ENCODE assay signal across 8 cellular contexts in the genomic region with DNA sequence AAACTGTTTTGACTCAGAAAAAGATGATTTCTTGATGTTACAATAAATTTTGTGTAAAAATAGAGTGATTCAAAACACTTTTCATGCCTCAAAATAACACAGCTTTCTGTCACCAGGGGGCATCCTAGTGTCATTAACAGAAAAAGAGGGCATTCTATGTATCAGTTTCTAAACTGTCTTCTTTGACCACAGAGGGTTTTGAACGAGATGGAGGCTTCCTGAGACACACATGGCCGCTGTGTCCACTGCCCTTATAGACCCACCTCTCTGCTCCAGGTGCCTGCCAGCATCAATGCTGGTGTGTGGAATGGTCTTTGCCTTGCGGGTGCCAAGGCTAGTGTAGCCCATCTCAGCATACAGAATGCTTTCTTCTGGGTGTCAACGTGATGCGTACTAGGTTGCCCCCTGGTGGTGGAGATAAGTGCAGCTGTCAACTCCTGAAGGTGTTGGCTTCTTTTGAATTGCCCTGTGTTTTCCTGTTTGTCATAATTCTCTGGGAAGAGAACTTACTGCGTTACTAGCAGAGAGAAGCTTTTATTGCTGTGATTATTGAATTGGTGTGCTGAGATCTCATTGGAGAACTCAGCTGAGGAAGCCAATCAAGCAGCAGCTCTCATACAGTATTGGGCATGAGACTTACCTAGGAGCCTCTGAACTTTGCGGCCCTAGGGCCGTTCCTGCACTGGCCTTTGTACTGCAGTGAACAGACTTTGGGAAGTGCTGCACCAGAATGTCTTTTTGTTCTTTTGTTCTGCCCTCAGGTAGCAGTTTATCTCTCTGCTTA. TPM values are rescaled to one million over a fixed set of nuclear protein-coding genes. Genes with fewer than 3 reads are reported as not detected.
DNase-seq lines count a peak whose midpoint lies in the region; ATAC-seq, FAIRE-seq and TF ChIP-seq lines count a peak whose summit lies in the region.

No MANE protein-coding gene starts in this region.

- H3K4me3 Mint-ChIP-seq in activated CD8-positive, alpha-beta memory T cell treated with anti-CD3 and anti-CD28 coated beads, Interleukin-2, amount 10 ng/mL, durations not matched to agents 7 days and 5 days = peak overlapping the region; percentile 54

- intact Hi-C loops in endothelial cell of umbilical vein (cut with micrococcal nuclease) (loop anchor here (1.0 kb wide), 4 partner anchors 12 to 227 kb away; no protein-coding TSS in a partner anchor), mucosa of descending colon (cut with DNase I, micrococcal nuclease) (no loop called here)

- POLR2A ChIA-PET in endothelial cell of umbilical vein (lab: Charles Lee) = no interaction called here

- peak; percentile 84 for TF ChIP-seq CTCF in AG09309 (IDR thresholded peaks at IDR 0.05; ENCODE audit: control insufficient read depth, insufficient read depth, low read depth, low read length, missing control alignments)
- peak; percentile 88 to 92 for TF ChIP-seq CTCF in endothelial cell of umbilical vein (IDR thresholded peaks at IDR 0.05; ENCODE audit: extremely low read depth in 1 of 2, insufficient read depth in 1 of 2, low read depth in 1 of 2, low read length in 2 of 2)
- TF ChIP-seq CTCF in mucosa of descending colon (IDR thresholded peaks at IDR 0.05) = peak; percentile 81

- no peaks in the 10 kb centered on the region for H3K27me3 Mint-ChIP-seq in activated CD8-positive, alpha-beta memory T cell treated with anti-CD3 and anti-CD28 coated beads, Interleukin-2, amount 10 ng/mL, durations not matched to agents 7 days and 5 days

- dilution Hi-C loops in endothelial cell of umbilical vein (cut with MboI; ENCODE audit: extremely low pct_ligation_motif_present, low sequenced_read_pairs) = no loop called here

- DNase-seq in AG09309 (ENCODE audit: low read depth) (no peak), NOMO-1 treated with DMSO at 0.1 percent for 48 hours (lab: John Stamatoyannopoulos, UW; ENCODE audit: unreplicated experiment) (peak; percentile 72), endothelial cell of umbilical vein (ENCODE audit: low read depth, low spot score) (peak; percentile 92), mucosa of descending colon (peak; percentile 76 to 96 (median 83))
- DNase-seq in activated CD8-positive, alpha-beta memory T cell treated with anti-CD3 and anti-CD28 coated beads, Interleukin-2, amount 10 ng/mL, durations not matched to agents 7 days and 5 days = peak; percentile 87
- peak; percentile 44 to 52 for DNase-seq in stimulated activated CD8-positive, alpha-beta memory T cell treated with anti-CD3 and anti-CD28 coated beads, Interleukin-4, amount 100 ng/mL, for 4 hours (ENCODE audit: low read depth in 2 of 2, low spot score in 1 of 2)

- no peaks in the 10 kb centered on the region for H3K9me1 ChIP-seq in endothelial cell of umbilical vein (replicated peaks; ENCODE audit: control insufficient read depth, extremely low read depth, insufficient read depth, low read length)

- CTCF ChIA-PET in activated CD8-positive, alpha-beta memory T cell treated with anti-CD3 and anti-CD28 coated beads, Interleukin-2, amount 10 ng/mL, durations not matched to agents 7 days and 5 days (lab: Charles Lee) = interaction anchor here (0.6 to 18.9 kb wide), 61 partner anchors 12 to 462 kb away, joined by 3 to 294 read pairs (median 5); a partner anchor contains a TSS
- CTCF ChIA-PET in endothelial cell of umbilical vein (lab: Charles Lee) = interaction anchor here (0.5 to 6.6 kb wide), 59 partner anchors 9 to 281 kb away, joined by 3 to 148 read pairs (median 4); a partner anchor contains a TSS

- H3K4me2 ChIP-seq in endothelial cell of umbilical vein (ENCODE audit: insufficient read depth, low read length) = no peak overlapping the region

- peaks cover 59% of the 10 kb centered on the region for H3K4me1 Mint-ChIP-seq in activated CD8-positive, alpha-beta memory T cell treated with anti-CD3 and anti-CD28 coated beads, Interleukin-2, amount 10 ng/mL, durations not matched to agents 7 days and 5 days

- H3K36me3 Mint-ChIP-seq in activated CD8-positive, alpha-beta memory T cell treated with anti-CD3 and anti-CD28 coated beads, Interleukin-2, amount 10 ng/mL, durations not matched to agents 7 days and 5 days = peaks cover 14% of the 10 kb centered on the region

- H3K9me3 ChIP-seq in endothelial cell of umbilical vein (replicated peaks; ENCODE audit: control insufficient read depth, insufficient read depth, low read length) = no peaks in the 10 kb centered on the region
- no peaks in the 10 kb centered on the region for H3K9me3 ChIP-seq in mucosa of descending colon

- H3K9ac ChIP-seq in endothelial cell of umbilical vein (replicated peaks; ENCODE audit: extremely low read depth, insufficient read depth, low read length) = no peak overlapping the region

- peaks cover 5% of the 10 kb centered on the region for H4K20me1 ChIP-seq in endothelial cell of umbilical vein (replicated peaks; ENCODE audit: control insufficient read depth, extremely low read depth, insufficient read depth, low read length)

- H3K36me3 ChIP-seq in endothelial cell of umbilical vein (ENCODE audit: control insufficient read depth in 2 of 2, extremely low read depth in 1 of 2, insufficient read depth in 2 of 2, low read length in 2 of 2) (peaks cover 2 to 3% of the 10 kb centered on the region in 2 experiments), mucosa of descending colon (ENCODE audit: low read depth) (no peaks in the 10 kb centered on the region)

- no TSS peak for BruUV-seq in endothelial cell of umbilical vein (replicated peaks; lab: Mats Ljungman, UMichigan)

- H3K4me1 ChIP-seq in endothelial cell of umbilical vein (ENCODE audit: control insufficient read depth, extremely low read depth, insufficient read depth, low read length) (peaks cover 28% of the 10 kb centered on the region), mucosa of descending colon (ENCODE audit: low read depth) (peaks cover 41% of the 10 kb centered on the region)

- no peak overlapping the region for H3K27ac ChIP-seq in endothelial cell of umbilical vein (ENCODE audit: insufficient read depth, low read depth, low read length)

- ATAC-seq in GM18517 (IDR thresholded peaks at IDR 0.05; ENCODE audit: unreplicated experiment) (peak; percentile 75), HG03378 (IDR thresholded peaks at IDR 0.05; ENCODE audit: unreplicated experiment) (peak; percentile 67), mucosa of descending colon (peak; percentile 80)
- peak; percentile 88 for ATAC-seq in activated CD8-positive, alpha-beta memory T cell treated with anti-CD3 and anti-CD28 coated beads, Interleukin-2, amount 10 ng/mL, durations not matched to agents 7 days and 5 days

- no peak for TF ChIP-seq POLR2A in endothelial cell of umbilical vein (IDR thresholded peaks at IDR 0.05; ENCODE audit: low read depth, low read length)

- H3K27ac Mint-ChIP-seq in activated CD8-positive, alpha-beta memory T cell treated with anti-CD3 and anti-CD28 coated beads, Interleukin-2, amount 10 ng/mL, durations not matched to agents 7 days and 5 days = peak overlapping the region; percentile 64

- no peak overlapping the region for H2AFZ ChIP-seq in endothelial cell of umbilical vein (ENCODE audit: low read depth, low read length)

- no peaks in the 10 kb centered on the region for H3K27me3 ChIP-seq in endothelial cell of umbilical vein (ENCODE audit: control insufficient read depth in 2 of 2, insufficient read depth in 2 of 2, low read length in 2 of 2)

- H3K79me2 ChIP-seq in endothelial cell of umbilical vein (ENCODE audit: control insufficient read depth, insufficient read depth, low read length) = peaks cover 87% of the 10 kb centered on the region

- FAIRE-seq in endothelial cell of umbilical vein (lab: Jason Lieb, UNC) = peak; percentile 76

- H3K4me3 ChIP-seq in AG09309 (ENCODE audit: control insufficient read depth, low read depth, low read length) (no peak overlapping the region), endothelial cell of umbilical vein (replicated peaks in 1 of 3; ENCODE audit: insufficient read depth in 1 of 3, low read depth in 1 of 3, low read length in 3 of 3) (no peak overlapping the region), mucosa of descending colon (no peak overlapping the region)

- H3K9me3 Mint-ChIP-seq in activated CD8-positive, alpha-beta memory T cell treated with anti-CD3 and anti-CD28 coated beads, Interleukin-2, amount 10 ng/mL, durations not matched to agents 7 days and 5 days (ENCODE audit: low read depth) = no peaks in the 10 kb centered on the region

TF ChIP-seq in endothelial cell of umbilical vein, 7 proteins besides CTCF, POLR2A, EP300 and RAD21:
- no peak for TF ChIP-seq EZH2 (IDR thresholded peaks at IDR 0.05; ENCODE audit: borderline replicate concordance, low read depth, low read length, severe bottlenecking)
- TF ChIP-seq POLR2AphosphoS5 (IDR thresholded peaks at IDR 0.05; ENCODE audit: insufficient read depth, low read depth, low read length) = no peak
- TF ChIP-seq JUN (IDR thresholded peaks at IDR 0.05; ENCODE audit: borderline replicate concordance, insufficient read depth, insufficient read length, low read depth) = no peak
- TF ChIP-seq MYC (IDR thresholded peaks at IDR 0.05; ENCODE audit: low read depth, low read length) = no peak
- TF ChIP-seq, protein P1, sequence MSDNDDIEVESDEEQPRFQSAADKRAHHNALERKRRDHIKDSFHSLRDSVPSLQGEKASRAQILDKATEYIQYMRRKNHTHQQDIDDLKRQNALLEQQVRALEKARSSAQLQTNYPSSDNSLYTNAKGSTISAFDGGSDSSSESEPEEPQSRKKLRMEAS (IDR thresholded peaks at IDR 0.05; ENCODE audit: insufficient read depth, insufficient read length) = no peak
- TF ChIP-seq FOS (IDR thresholded peaks at IDR 0.05; ENCODE audit: borderline replicate concordance, insufficient read depth, low read length) = no peak
- TF ChIP-seq GATA2 (IDR thresholded peaks at IDR 0.05; ENCODE audit: insufficient read depth, insufficient read length, low read depth, low read length) = no peak

RNA-seq across cellular contexts. Expression of a gene that starts 38.6 kb away (rescaled TPM):
- total RNA-seq in activated CD8-positive, alpha-beta memory T cell treated with anti-CD3 and anti-CD28 coated beads, Interleukin-2, amount 10 ng/mL, durations not matched to agents 7 days and 5 days = 100 to 1,000 TPM in 1 of 2 experiments, 10 to 100 TPM in 1; 90.9 to 117 TPM
- total RNA-seq in endothelial cell of umbilical vein = 97.4 and 115 TPM in 2 replicates
- polyA plus RNA-seq in endothelial cell of umbilical vein = 84.0 and 92.5 TPM in 2 replicates
- polyA plus RNA-seq in endothelial cell of umbilical vein (2011; cell fraction: cytosol; rRNA removed) = 59.6 and 70.6 TPM in 2 replicates
- polyA plus RNA-seq in endothelial cell of umbilical vein (2011; cell fraction: nucleus; rRNA removed) = 98.5 and 113 TPM in 2 replicates
- 73.0 and 104 TPM in 2 replicates for polyA plus RNA-seq in endothelial cell of umbilical vein (2012)
- 201 and 251 TPM in 2 replicates for polyA minus RNA-seq in endothelial cell of umbilical vein
- 75.2 TPM for polyA minus RNA-seq in endothelial cell of umbilical vein (2011; cell fraction: cytosol; rRNA and poly(A)+ RNA removed)
- polyA minus RNA-seq in endothelial cell of umbilical vein (2011; cell fraction: nucleus; rRNA and poly(A)+ RNA removed) = 80.8 and 98.1 TPM in 2 replicates
- total RNA-seq in mucosa of descending colon = 10 to 100 TPM; 65.1 to 76.9 (median 72.4) TPM
